ENCODE assay signal across 1 cellular context in the genomic region with DNA sequence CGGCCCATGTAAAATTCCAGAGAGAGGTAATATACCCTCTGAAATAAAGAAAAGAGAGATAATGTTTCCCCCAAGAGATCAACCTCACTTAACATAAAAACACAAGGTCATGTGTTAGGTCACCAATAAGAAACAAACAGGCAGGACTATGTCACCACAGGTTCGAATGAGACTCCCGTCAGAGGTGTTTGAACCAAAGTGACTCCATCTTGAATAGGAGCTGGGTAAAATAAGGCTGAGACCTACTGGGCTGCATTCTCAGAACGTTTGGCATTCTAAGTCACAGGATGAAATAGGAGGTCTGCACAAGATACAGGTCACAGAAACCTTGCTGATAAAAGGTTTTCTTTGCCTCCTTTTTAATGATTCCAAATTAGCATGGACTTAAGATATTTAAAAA.
TF ChIP-seq lines count a peak whose summit lies in the region.

No MANE protein-coding gene starts in this region.

TF ChIP-seq in K562, 482 proteins besides CTCF, POLR2A, EP300 and RAD21 (continued from another document):
- TF ChIP-seq MNT (conservative IDR thresholded peaks at IDR 0.05): no peak
- TF ChIP-seq MAFK (IDR thresholded peaks at IDR 0.05; ENCODE audit: low read length): no peak
- 0 out of 2 replicates have a peak, but pooled peaks have one; percentile 13 for TF ChIP-seq ATF4 (CRISPR knock-in tag; IDR thresholded peaks at IDR 0.05)
- TF ChIP-seq ZFP36 (IDR thresholded peaks at IDR 0.05; ENCODE audit: low read depth, low read length, partially characterized antibody): no peak
